In genomic region chr1:222618001-222618879, GRCh38 we compare ENCODE assay signal across 1 cellular context.
TF ChIP-seq lines count a peak whose summit lies in the region.

MIA3 (plus strand) TSS chr1:222618097; CDS start chr1:222618111, 14 bp downstream.

TF ChIP-seq in K562, 482 proteins besides CTCF, POLR2A, EP300 and RAD21 (continued from another document and continues in another):
- TF ChIP-seq ZBTB49 (CRISPR knock-in tag; IDR thresholded peaks at IDR 0.05; ENCODE audit: borderline replicate concordance) (no peak), ZNF444 (CRISPR knock-in tag; IDR thresholded peaks at IDR 0.05) (no peak), POLR2B (IDR thresholded peaks at IDR 0.05; ENCODE audit: low read depth, partially characterized antibody) (peak; percentile 66), CCAR2 (IDR thresholded peaks at IDR 0.05; ENCODE audit: low read depth, low read length) (no peak), E2F8 (IDR thresholded peaks at IDR 0.05; ENCODE audit: low read depth, partially characterized antibody) (no peak), ZFP30 (CRISPR knock-in tag; IDR thresholded peaks at IDR 0.05; ENCODE audit: borderline replicate concordance) (no peak), SMARCE1 (IDR thresholded peaks at IDR 0.05) (no peak), NFE2L1 (tag; IDR thresholded peaks at IDR 0.05; ENCODE audit: borderline replicate concordance, low read depth) (no peak), HEY1 (CRISPR knock-in tag; IDR thresholded peaks at IDR 0.05; ENCODE audit: borderline replicate concordance) (no peak), ZNF551 (CRISPR knock-in tag; IDR thresholded peaks at IDR 0.05) (no peak), NFXL1 (CRISPR knock-in tag; IDR thresholded peaks at IDR 0.05) (no peak), ATF4 (CRISPR knock-in tag; IDR thresholded peaks at IDR 0.05) (peak; percentile 41; the same call in 1 of the 2 replicates), CBX3 (IDR thresholded peaks at IDR 0.05; ENCODE audit: borderline replicate concordance in 1 of 2, low read length in 2 of 2) (0 out of 3 replicates have a peak, but pooled peaks of 1 of the 2 experiments have one; percentile 6), CEBPG (CRISPR knock-in tag; IDR thresholded peaks at IDR 0.05) (no peak), CEBPG (tag; conservative IDR thresholded peaks at IDR 0.05 in 1 of 2, IDR thresholded peaks at IDR 0.05 in 1 of 2) (no peak), ZNF23 (CRISPR knock-in tag; IDR thresholded peaks at IDR 0.05) (no peak), MYBL2 (IDR thresholded peaks at IDR 0.05; ENCODE audit: low read depth) (no peak), MYBL2 (CRISPR knock-in tag; IDR thresholded peaks at IDR 0.05; ENCODE audit: borderline replicate concordance) (no peak), FOS (IDR thresholded peaks at IDR 0.05; ENCODE audit: extremely low read depth, insufficient read length) (no peak), PHTF2 (CRISPR knock-in tag; IDR thresholded peaks at IDR 0.05) (no peak), KAT2B (IDR thresholded peaks at IDR 0.05; ENCODE audit: low read depth, low read length) (no peak), HDAC1 (IDR thresholded peaks at IDR 0.05) (peak in 1 of 2 experiments; percentile 43; a peak in 1 of 4 replicates), PCBP1 (IDR thresholded peaks at IDR 0.05; ENCODE audit: low read depth, low read length, poor library complexity, severe bottlenecking) (peak; percentile 61), RFX7 (CRISPR knock-in tag; IDR thresholded peaks at IDR 0.05) (no peak), ZNF589 (CRISPR knock-in tag; IDR thresholded peaks at IDR 0.05; ENCODE audit: low read depth) (no peak), ZNF431 (CRISPR knock-in tag; IDR thresholded peaks at IDR 0.05) (no peak), ZNF232 (CRISPR knock-in tag; IDR thresholded peaks at IDR 0.05) (no peak), ZNF696 (CRISPR knock-in tag; conservative IDR thresholded peaks at IDR 0.05) (no peak), PPARD (CRISPR knock-in tag; IDR thresholded peaks at IDR 0.05) (no peak), RCOR1 (IDR thresholded peaks at IDR 0.05; ENCODE audit: borderline replicate concordance in 1 of 2, low read depth in 2 of 2, low read length in 2 of 2) (no peak), XRCC5 (IDR thresholded peaks at IDR 0.05; ENCODE audit: low read depth, low read length) (no peak), ZBED1 (IDR thresholded peaks at IDR 0.05) (no peak), HNRNPK (IDR thresholded peaks at IDR 0.05; ENCODE audit: low read depth, low read length, poor library complexity, severe bottlenecking) (no peak), BRCA1 (IDR thresholded peaks at IDR 0.05) (no peak), BRCA1 (CRISPR knock-in tag; IDR thresholded peaks at IDR 0.05) (no peak), PML (IDR thresholded peaks at IDR 0.05; ENCODE audit: low read length) (peak; percentile 60; the same call in 1 of the 2 replicates), NCOA4 (IDR thresholded peaks at IDR 0.05; ENCODE audit: partially characterized antibody) (no peak), SNIP1 (IDR thresholded peaks at IDR 0.05; ENCODE audit: low read depth) (no peak), C11orf30 (IDR thresholded peaks at IDR 0.05; ENCODE audit: low read depth) (no peak), RB1 (IDR thresholded peaks at IDR 0.05; ENCODE audit: low read depth) (peak; percentile 70; the same call in 1 of the 2 replicates), ZNF311 (CRISPR knock-in tag; IDR thresholded peaks at IDR 0.05) (no peak), ZNF75A (CRISPR knock-in tag; IDR thresholded peaks at IDR 0.05) (no peak), KLF16 (IDR thresholded peaks at IDR 0.05) (no peak), MITF (IDR thresholded peaks at IDR 0.05) (peak; percentile 25; the same call in 1 of the 2 replicates), KDM4B (IDR thresholded peaks at IDR 0.05; ENCODE audit: borderline replicate concordance in 2 of 2, low read depth in 1 of 2) (no peak), ATF1 (CRISPR knock-in tag; IDR thresholded peaks at IDR 0.05) (no peak), ATF1 (tag; IDR thresholded peaks at IDR 0.05) (peak; percentile 55), HLTF (IDR thresholded peaks at IDR 0.05) (no peak), FOXA3 (CRISPR knock-in tag; conservative IDR thresholded peaks at IDR 0.05 in 1 of 2, IDR thresholded peaks at IDR 0.05 in 1 of 2) (peak in 1 of 2 experiments; percentile 45; a peak in 1 of 4 replicates), RBM34 (IDR thresholded peaks at IDR 0.05; ENCODE audit: borderline replicate concordance, insufficient read depth, low read length) (no peak), CHD1 (IDR thresholded peaks at IDR 0.05; ENCODE audit: low read length) (peak; percentile 40), ZBTB8A (IDR thresholded peaks at IDR 0.05; ENCODE audit: partially characterized antibody) (no peak)
- TF ChIP-seq, protein P1, sequence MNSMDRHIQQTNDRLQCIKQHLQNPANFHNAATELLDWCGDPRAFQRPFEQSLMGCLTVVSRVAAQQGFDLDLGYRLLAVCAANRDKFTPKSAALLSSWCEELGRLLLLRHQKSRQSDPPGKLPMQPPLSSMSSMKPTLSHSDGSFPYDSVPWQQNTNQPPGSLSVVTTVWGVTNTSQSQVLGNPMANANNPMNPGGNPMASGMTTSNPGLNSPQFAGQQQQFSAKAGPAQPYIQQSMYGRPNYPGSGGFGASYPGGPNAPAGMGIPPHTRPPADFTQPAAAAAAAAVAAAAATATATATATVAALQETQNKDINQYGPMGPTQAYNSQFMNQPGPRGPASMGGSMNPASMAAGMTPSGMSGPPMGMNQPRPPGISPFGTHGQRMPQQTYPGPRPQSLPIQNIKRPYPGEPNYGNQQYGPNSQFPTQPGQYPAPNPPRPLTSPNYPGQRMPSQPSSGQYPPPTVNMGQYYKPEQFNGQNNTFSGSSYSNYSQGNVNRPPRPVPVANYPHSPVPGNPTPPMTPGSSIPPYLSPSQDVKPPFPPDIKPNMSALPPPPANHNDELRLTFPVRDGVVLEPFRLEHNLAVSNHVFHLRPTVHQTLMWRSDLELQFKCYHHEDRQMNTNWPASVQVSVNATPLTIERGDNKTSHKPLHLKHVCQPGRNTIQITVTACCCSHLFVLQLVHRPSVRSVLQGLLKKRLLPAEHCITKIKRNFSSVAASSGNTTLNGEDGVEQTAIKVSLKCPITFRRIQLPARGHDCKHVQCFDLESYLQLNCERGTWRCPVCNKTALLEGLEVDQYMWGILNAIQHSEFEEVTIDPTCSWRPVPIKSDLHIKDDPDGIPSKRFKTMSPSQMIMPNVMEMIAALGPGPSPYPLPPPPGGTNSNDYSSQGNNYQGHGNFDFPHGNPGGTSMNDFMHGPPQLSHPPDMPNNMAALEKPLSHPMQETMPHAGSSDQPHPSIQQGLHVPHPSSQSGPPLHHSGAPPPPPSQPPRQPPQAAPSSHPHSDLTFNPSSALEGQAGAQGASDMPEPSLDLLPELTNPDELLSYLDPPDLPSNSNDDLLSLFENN (IDR thresholded peaks at IDR 0.05; ENCODE audit: low read depth in 2 of 2, low read length in 2 of 2) = 0 out of 4 replicates have a peak, but pooled peaks of 1 of the 2 experiments have one; percentile 28
- TF ChIP-seq, protein P2, sequence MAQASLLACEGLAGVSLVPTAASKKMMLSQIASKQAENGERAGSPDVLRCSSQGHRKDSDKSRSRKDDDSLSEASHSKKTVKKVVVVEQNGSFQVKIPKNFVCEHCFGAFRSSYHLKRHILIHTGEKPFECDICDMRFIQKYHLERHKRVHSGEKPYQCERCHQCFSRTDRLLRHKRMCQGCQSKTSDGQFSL (CRISPR knock-in tag; IDR thresholded peaks at IDR 0.05) = peak; percentile 45; the same call in 1 of the 2 replicates
- TF ChIP-seq, protein P2 (tag; IDR thresholded peaks at IDR 0.05) = peak in 1 of 2 experiments; percentile 50; a peak in 1 of 4 replicates
- TF ChIP-seq, protein P3, sequence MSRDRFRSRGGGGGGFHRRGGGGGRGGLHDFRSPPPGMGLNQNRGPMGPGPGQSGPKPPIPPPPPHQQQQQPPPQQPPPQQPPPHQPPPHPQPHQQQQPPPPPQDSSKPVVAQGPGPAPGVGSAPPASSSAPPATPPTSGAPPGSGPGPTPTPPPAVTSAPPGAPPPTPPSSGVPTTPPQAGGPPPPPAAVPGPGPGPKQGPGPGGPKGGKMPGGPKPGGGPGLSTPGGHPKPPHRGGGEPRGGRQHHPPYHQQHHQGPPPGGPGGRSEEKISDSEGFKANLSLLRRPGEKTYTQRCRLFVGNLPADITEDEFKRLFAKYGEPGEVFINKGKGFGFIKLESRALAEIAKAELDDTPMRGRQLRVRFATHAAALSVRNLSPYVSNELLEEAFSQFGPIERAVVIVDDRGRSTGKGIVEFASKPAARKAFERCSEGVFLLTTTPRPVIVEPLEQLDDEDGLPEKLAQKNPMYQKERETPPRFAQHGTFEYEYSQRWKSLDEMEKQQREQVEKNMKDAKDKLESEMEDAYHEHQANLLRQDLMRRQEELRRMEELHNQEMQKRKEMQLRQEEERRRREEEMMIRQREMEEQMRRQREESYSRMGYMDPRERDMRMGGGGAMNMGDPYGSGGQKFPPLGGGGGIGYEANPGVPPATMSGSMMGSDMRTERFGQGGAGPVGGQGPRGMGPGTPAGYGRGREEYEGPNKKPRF (IDR thresholded peaks at IDR 0.05; ENCODE audit: low read depth, low read length) = no peak
- TF ChIP-seq, protein P4, sequence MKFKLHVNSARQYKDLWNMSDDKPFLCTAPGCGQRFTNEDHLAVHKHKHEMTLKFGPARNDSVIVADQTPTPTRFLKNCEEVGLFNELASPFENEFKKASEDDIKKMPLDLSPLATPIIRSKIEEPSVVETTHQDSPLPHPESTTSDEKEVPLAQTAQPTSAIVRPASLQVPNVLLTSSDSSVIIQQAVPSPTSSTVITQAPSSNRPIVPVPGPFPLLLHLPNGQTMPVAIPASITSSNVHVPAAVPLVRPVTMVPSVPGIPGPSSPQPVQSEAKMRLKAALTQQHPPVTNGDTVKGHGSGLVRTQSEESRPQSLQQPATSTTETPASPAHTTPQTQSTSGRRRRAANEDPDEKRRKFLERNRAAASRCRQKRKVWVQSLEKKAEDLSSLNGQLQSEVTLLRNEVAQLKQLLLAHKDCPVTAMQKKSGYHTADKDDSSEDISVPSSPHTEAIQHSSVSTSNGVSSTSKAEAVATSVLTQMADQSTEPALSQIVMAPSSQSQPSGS (CRISPR knock-in tag; IDR thresholded peaks at IDR 0.05) = no peak
